ENCODE assay signal across 24 cellular contexts in the genomic region with DNA sequence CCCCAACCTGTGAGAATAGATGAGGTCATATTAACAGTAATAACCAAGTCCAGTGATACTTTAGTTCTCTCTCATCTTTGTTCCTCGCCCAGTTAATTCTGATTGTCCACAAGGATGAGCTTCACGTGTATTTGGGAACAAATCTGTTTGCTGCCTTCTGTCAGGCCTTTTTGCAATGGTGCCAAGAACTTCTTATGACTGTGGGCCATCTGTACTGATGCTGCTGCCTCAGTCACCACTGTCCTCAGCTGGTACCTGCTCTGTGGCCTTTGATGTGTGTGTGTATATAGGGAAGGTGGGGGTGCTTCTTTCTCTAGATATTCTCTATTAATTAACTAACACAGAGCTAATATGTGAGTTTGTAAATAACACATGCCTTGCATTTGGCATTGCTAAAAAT.
DNase-seq lines count a peak whose midpoint lies in the region; FAIRE-seq and TF ChIP-seq lines count a peak whose summit lies in the region.
"Had no signal": no experiment of that assay in that cellular context is flagged by ENCODE, and none has a peak within 500 bp of the region (broad histone marks: within the 10 kb centered on the region; RNA-seq: fewer than 3 reads in every experiment).

No MANE protein-coding gene starts in this region.

- intact Hi-C loops in lower leg skin (cut with DNase I; ENCODE audit: low total_unique reads): no loop called here

- no peak for TF ChIP-seq CTCF in lower leg skin (IDR thresholded peaks at IDR 0.05)

- WGBS in lower leg skin, 2 donors: 72 to 82% methylated on average over 2 of the region's 2 CpGs

- peak; percentile 97 for FAIRE-seq in urothelium cell line (lab: Jason Lieb, UNC)
- FAIRE-seq: G401.6, RCC 7860 had no signal

- DNase-seq in NCI-H1694 treated with DMSO at 0.1 percent for 48 hours (lab: John Stamatoyannopoulos, UW) (peak; percentile 50), NCI-H1694 (lab: John Stamatoyannopoulos, UW) (no peak), NCI-H2171 treated with DMSO at 0.1 percent for 48 hours (lab: John Stamatoyannopoulos, UW) (peak; percentile 38), cerebellar cortex (ENCODE audit: low spot score) (peak; percentile 90), urothelium cell line (ENCODE audit: low spot score) (no peak), ureter (ENCODE audit: low spot score) (no peak), lower leg skin (ENCODE audit: low spot score in 2 of 2) (no peak)
- DNase-seq: CD4-positive, CD25-positive, alpha-beta regulatory T cell; DMS53; H9; KBM-7; MV-4-11; NCI-H187; NCI-H2081 treated with DMSO at 0.1 percent for 48 hours; NCI-H2227 treated with DMSO at 0.1 percent for 48 hours; NCI-H510A treated with DMSO at 0.1 percent for 48 hours; NCI-H774; OCI-M1; SIG-M5 had no signal

- TF ChIP-seq POLR2A in lower leg skin (IDR thresholded peaks at IDR 0.05): no peak

- no peak overlapping the region for H3K4me3 ChIP-seq in lower leg skin (ENCODE audit: low read depth, poor library complexity, severe bottlenecking)
- H3K4me3 ChIP-seq: BLaER1, GM23338, SK-N-MC had no signal

Comparison
In these comparisons a context has a peak if more than half of its experiments do, and no peak if none do; other contexts are left out.
1. DNase-seq: peak in NCI-H1694 treated with DMSO at 0.1 percent for 48 hours (single experiment), NCI-H2171 treated with DMSO at 0.1 percent for 48 hours (single experiment) and cerebellar cortex (single experiment); none in NCI-H1694 (single experiment), urothelium cell line (single experiment), ureter (single experiment) and lower leg skin (0 of 2).